ENCODE assay signal across 8 cellular contexts in genomic region chr6:89035252-89036106, GRCh38. TPM values are rescaled to one million over a fixed set of nuclear protein-coding genes. Genes with fewer than 3 reads are reported as not detected.
DNase-seq lines count a peak whose midpoint lies in the region; ATAC-seq, FAIRE-seq and TF ChIP-seq lines count a peak whose summit lies in the region.

No MANE protein-coding gene starts in this region.

- ATAC-seq in GM21619 (IDR thresholded peaks at IDR 0.05; ENCODE audit: unreplicated experiment): no peak
- no peak for ATAC-seq in GM21825 (IDR thresholded peaks at IDR 0.05; ENCODE audit: unreplicated experiment)

- no peak for FAIRE-seq in H1 (lab: Jason Lieb, UNC)

- no peak for TF ChIP-seq EP300 in H1 (IDR thresholded peaks at IDR 0.05; ENCODE audit: borderline replicate concordance in 1 of 2, low read depth in 2 of 2, low read length in 2 of 2)

- H3K14ac ChIP-seq in H1 (ENCODE audit: insufficient read length): no peak overlapping the region

- H2BK20ac ChIP-seq in H1 (ENCODE audit: low read length): 0 out of 2 replicates have a peak overlapping the region, but pooled peaks have one; percentile 21

- H3K4ac ChIP-seq in H1 (replicated peaks; ENCODE audit: insufficient read length, low read depth, low read length): no peak overlapping the region

- TF ChIP-seq CTCF in AG10803 (conservative IDR thresholded peaks at IDR 0.05; ENCODE audit: low read length) (0 out of 2 replicates have a peak, but pooled peaks have one; percentile 3), H1 (IDR thresholded peaks at IDR 0.05; ENCODE audit: control extremely low read depth in 1 of 3, insufficient read depth in 1 of 3, low read depth in 1 of 3, low read length in 3 of 3) (no peak), GM10266 (IDR thresholded peaks at IDR 0.05; ENCODE audit: control insufficient read depth, insufficient read depth, low read depth, missing control alignments) (no peak)

- no peak overlapping the region; the same call in 1 of the 2 replicates for H4K8ac ChIP-seq in H1 (ENCODE audit: extremely low read depth, insufficient read depth, low read length)

- peaks cover 2 to 11% (median 9%) of the 10 kb centered on the region in 4 experiments; a peak in 6 of 7 replicates for H3K4me1 ChIP-seq in H1 (replicated peaks in 1 of 4; ENCODE audit: control insufficient read depth in 3 of 4, insufficient read depth in 4 of 4, low read length in 3 of 4)
- H3K4me1 ChIP-seq in muscle layer of duodenum (ENCODE audit: control insufficient read depth in 1 of 2, insufficient read depth in 2 of 2, low read length in 2 of 2): peaks cover 7 to 11% of the 10 kb centered on the region in 2 donors

- peak overlapping the region; percentile 44 for H3K4me3 ChIP-seq in AG10803 (ENCODE audit: low read length)
- H3K4me3 ChIP-seq in H1 (ENCODE audit: extremely low read depth in 1 of 4, insufficient read depth in 2 of 4, low read depth in 3 of 4, low read length in 4 of 4): no peak overlapping the region
- H3K4me3 ChIP-seq in muscle layer of duodenum (ENCODE audit: low read depth in 1 of 2, low read length in 2 of 2): peak overlapping the region; percentile 17 to 49

- H3K27ac ChIP-seq in H1 (ENCODE audit: low read depth, low read length): no peak overlapping the region
- peak overlapping the region; percentile 82 for H3K27ac ChIP-seq in muscle layer of duodenum (ENCODE audit: low read length)

- CTCF ChIA-PET in H1 (lab: Charles Lee; ENCODE audit: partially characterized antibody): interaction anchor here (1.3 to 2.4 kb wide), 3 partner anchors 12 to 52 kb away, joined by 3 to 6 read pairs (median 4); no protein-coding TSS in a partner anchor

- H4K91ac ChIP-seq in H1 (replicated peaks; ENCODE audit: insufficient read length, low read length): no peak overlapping the region

- H3K23me2 ChIP-seq in H1 (ENCODE audit: low read depth, low read length): 0 out of 2 replicates have a peak, but pooled peaks cover 1% of the 10 kb centered on the region

- H3K79me2 ChIP-seq in H1 (ENCODE audit: control insufficient read depth in 1 of 2, insufficient read depth in 2 of 2, low read length in 2 of 2): no peaks in the 10 kb centered on the region

- DNase-seq in AG10803 (ENCODE audit: low read depth): peak; percentile 99
- DNase-seq in NCI-H510A treated with DMSO at 0.1 percent for 48 hours (lab: John Stamatoyannopoulos, UW): peak; percentile 61
- no peak for DNase-seq in H1 (ENCODE audit: low read depth in 1 of 2, low spot score in 2 of 2)
- no peak for DNase-seq in GM10266 (ENCODE audit: extremely low spot score)
- DNase-seq in iPS-NIHi7 (ENCODE audit: extremely low spot score): no peak

- H3K27me3 ChIP-seq in H1 (replicated peaks in 1 of 4; ENCODE audit: control insufficient read depth in 3 of 4, extremely low read depth in 1 of 4, insufficient read depth in 3 of 4, low read length in 3 of 4) (no peaks in the 10 kb centered on the region), muscle layer of duodenum (ENCODE audit: low read depth, low read length) (no peaks in the 10 kb centered on the region)

- 0 out of 2 replicates have a peak overlapping the region, but pooled peaks have one; percentile 24 for H3K18ac ChIP-seq in H1 (ENCODE audit: extremely low read depth, low read length)

- peak overlapping the region; percentile 45; the same call in 1 of the 2 replicates for H2BK5ac ChIP-seq in H1 (ENCODE audit: low read depth, low read length)

- H3K9me3 ChIP-seq in H1 (ENCODE audit: insufficient read depth in 2 of 2, low read depth in 1 of 2, low read length in 1 of 2) (peaks cover 17% of the 10 kb centered on the region in 2 experiments), muscle layer of duodenum (ENCODE audit: control insufficient read depth in 1 of 2, low read length in 2 of 2) (no peaks in the 10 kb centered on the region)

- H2AK5ac ChIP-seq in H1 (ENCODE audit: low read depth, low read length): peak overlapping the region; percentile 92; the same call in 1 of the 2 replicates

- 0 out of 2 replicates have a peak overlapping the region, but pooled peaks have one; percentile 2 for H2BK15ac ChIP-seq in H1 (ENCODE audit: low read length)

- peak overlapping the region in 1 of 2 experiments; percentile 57; a peak in 3 of 4 replicates for H3K4me2 ChIP-seq in H1 (ENCODE audit: insufficient read depth in 1 of 2, low read depth in 2 of 2, low read length in 2 of 2)

- H2BK12ac ChIP-seq in H1 (ENCODE audit: low read depth, low read length): peak overlapping the region; percentile 88

- H3K79me1 ChIP-seq in H1 (ENCODE audit: low read depth, low read length): no peaks in the 10 kb centered on the region

- H4K5ac ChIP-seq in H1 (ENCODE audit: insufficient read length, low read depth, low read length): no peak overlapping the region

- TF ChIP-seq RAD21 in H1 (IDR thresholded peaks at IDR 0.05 in 1 of 2, conservative IDR thresholded peaks at IDR 0.05 in 1 of 2; ENCODE audit: low read depth in 2 of 2, low read length in 2 of 2): no peak

- 83% methylated on average over 14 of the region's 14 CpGs; no CpG with 5 or more reads in 1 of the 2 experiments for WGBS in H1 (ENCODE audit: extremely low coverage in 1 of 2, insufficient coverage in 1 of 2, insufficient read length in 1 of 2, insufficient replicate concordance in 2 of 2, low coverage in 1 of 2, low lambda C conversion rate in 2 of 2, missing lambda C conversion rate in 1 of 2), 2 experiments

- no peaks in the 10 kb centered on the region for H3K36me3 ChIP-seq in H1 (ENCODE audit: control insufficient read depth in 2 of 4, insufficient read depth in 4 of 4, low read length in 3 of 4)
- peaks cover 0 to 14% of the 10 kb centered on the region in 2 donors for H3K36me3 ChIP-seq in muscle layer of duodenum (ENCODE audit: control insufficient read depth in 1 of 2, insufficient read depth in 2 of 2, low read length in 2 of 2)

- POLR2A ChIA-PET in H1 (lab: Charles Lee; ENCODE audit: partially characterized antibody): interaction anchor here (1.3 kb wide), 1 partner anchor 12 kb away, joined by 3 read pairs; no protein-coding TSS in a partner anchor

- no peak for TF ChIP-seq POLR2A in H1 (IDR thresholded peaks at IDR 0.05; ENCODE audit: control extremely low read depth in 1 of 2, low read depth in 2 of 2, low read length in 2 of 2)

- H4K20me1 ChIP-seq in H1 (replicated peaks in 1 of 2; ENCODE audit: control insufficient read depth in 1 of 2, insufficient read depth in 2 of 2, low read length in 2 of 2): no peaks in the 10 kb centered on the region

- H3K9ac ChIP-seq in H1 (replicated peaks in 1 of 4; ENCODE audit: extremely low read depth in 1 of 4, low read depth in 3 of 4, low read length in 3 of 4): no peak overlapping the region

- H2AFZ ChIP-seq in H1 (ENCODE audit: low read length): peak overlapping the region; percentile 47; the same call in 1 of the 2 replicates

- H2BK120ac ChIP-seq in H1 (replicated peaks; ENCODE audit: low read depth, low read length): no peak overlapping the region

- no peak overlapping the region for H3K23ac ChIP-seq in H1 (ENCODE audit: insufficient read length)

- H3K56ac ChIP-seq in H1 (replicated peaks; ENCODE audit: insufficient read length, low read depth, low read length): no peak overlapping the region

TF ChIP-seq in H1, 55 proteins besides CTCF, POLR2A, EP300 and RAD21:
- no peak for TF ChIP-seq EZH2 (IDR thresholded peaks at IDR 0.05; ENCODE audit: low read depth, low read length, severe bottlenecking)
- no peak for TF ChIP-seq SP2 (IDR thresholded peaks at IDR 0.05; ENCODE audit: low read length)
- no peak for TF ChIP-seq ASH2L (IDR thresholded peaks at IDR 0.05; ENCODE audit: low read length)
- TF ChIP-seq ZNF274 (IDR thresholded peaks at IDR 0.05; ENCODE audit: borderline replicate concordance, extremely low read depth, low read length): no peak
- no peak for TF ChIP-seq GABPA (IDR thresholded peaks at IDR 0.05; ENCODE audit: borderline replicate concordance, insufficient read depth, low read length)
- TF ChIP-seq RXRA (IDR thresholded peaks at IDR 0.05; ENCODE audit: insufficient read depth, low read depth, low read length): no peak

RNA-seq across cellular contexts. Expression of gene PNRC1, which starts 45.1 kb away (rescaled TPM):
- 48.5 and 50.2 TPM in 2 replicates for total RNA-seq in H1 (2021; fragmentation: NEBNext Ultra II Directional; extraction: Animal tissue kit (Norgen Biotek cat#: 25700))
- polyA plus RNA-seq in H1 (2011; rRNA removed): 6.3 and 8.2 TPM in 2 replicates
- 6.7 TPM for polyA plus RNA-seq in H1 (2011; cell fraction: cytosol; rRNA removed)
- polyA plus RNA-seq in H1 (2011; cell fraction: nucleus; rRNA removed): 8.1 TPM
- 13.9 to 25.1 TPM (median 17.9 TPM) in 4 replicates for polyA plus RNA-seq in H1 (2012, experiment 1 of 2)
- 12.5 TPM for polyA plus RNA-seq in H1 (2012, experiment 2 of 2)
- 19.2 TPM for polyA plus RNA-seq in H1 (2013, experiment 1 of 2)
- 17.2 TPM for polyA plus RNA-seq in H1 (2013, experiment 2 of 2)
- polyA minus RNA-seq in H1 (2011; rRNA and poly(A)+ RNA removed): 5.6 and 9.4 TPM in 2 replicates
- polyA minus RNA-seq in H1 (2011; cell fraction: cytosol; rRNA and poly(A)+ RNA removed): 24.0 TPM
- polyA minus RNA-seq in H1 (2011; cell fraction: nucleus; rRNA and poly(A)+ RNA removed): 35.3 TPM

Comparison
In these comparisons a context has a peak if more than half of its experiments do, and no peak if none do; other contexts are left out.
1. DNase-seq: peak in AG10803 (single experiment) and NCI-H510A treated with DMSO at 0.1 percent for 48 hours (single experiment); none in H1 (0 of 2), GM10266 (single experiment) and iPS-NIHi7 (single experiment).
2. H3K4me3 ChIP-seq: peak in AG10803 (single experiment) and muscle layer of duodenum (2 of 2); none in H1 (0 of 4).